Comparison of ENCODE assay signal across 1 cellular context in the genomic region with DNA sequence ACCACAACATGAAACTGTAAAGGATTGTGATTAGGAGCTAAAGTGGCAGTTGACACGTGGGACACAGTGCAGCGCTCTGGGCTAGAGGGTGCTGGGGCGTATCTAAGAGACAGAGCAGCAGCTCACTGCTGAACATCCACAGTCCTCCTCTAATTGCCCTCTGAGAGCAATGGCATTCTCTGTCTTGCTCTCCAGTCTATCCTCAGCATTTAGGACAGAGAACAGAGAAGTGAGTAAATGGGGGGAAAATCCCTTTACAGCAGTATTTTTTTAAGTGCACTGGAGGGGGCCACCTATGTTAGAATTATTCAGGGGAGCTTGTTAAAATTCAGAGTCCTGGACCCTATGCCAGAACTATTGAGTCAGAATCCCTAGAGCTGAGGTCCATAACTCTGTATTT.
TF ChIP-seq lines count a peak whose summit lies in the region.

No MANE protein-coding gene starts in this region.

TF ChIP-seq in GM12878, 131 proteins besides CTCF, POLR2A, EP300 and RAD21 (continued from another document):
- TF ChIP-seq, protein P1, sequence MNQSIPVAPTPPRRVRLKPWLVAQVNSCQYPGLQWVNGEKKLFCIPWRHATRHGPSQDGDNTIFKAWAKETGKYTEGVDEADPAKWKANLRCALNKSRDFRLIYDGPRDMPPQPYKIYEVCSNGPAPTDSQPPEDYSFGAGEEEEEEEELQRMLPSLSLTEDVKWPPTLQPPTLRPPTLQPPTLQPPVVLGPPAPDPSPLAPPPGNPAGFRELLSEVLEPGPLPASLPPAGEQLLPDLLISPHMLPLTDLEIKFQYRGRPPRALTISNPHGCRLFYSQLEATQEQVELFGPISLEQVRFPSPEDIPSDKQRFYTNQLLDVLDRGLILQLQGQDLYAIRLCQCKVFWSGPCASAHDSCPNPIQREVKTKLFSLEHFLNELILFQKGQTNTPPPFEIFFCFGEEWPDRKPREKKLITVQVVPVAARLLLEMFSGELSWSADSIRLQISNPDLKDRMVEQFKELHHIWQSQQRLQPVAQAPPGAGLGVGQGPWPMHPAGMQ (IDR thresholded peaks at IDR 0.05; ENCODE audit: borderline replicate concordance), result no peak
- TF ChIP-seq WRNIP1 (IDR thresholded peaks at IDR 0.05; ENCODE audit: borderline replicate concordance, low read depth, low read length) (0 out of 2 replicates have a peak, but pooled peaks have one; percentile 56), TBL1XR1 (IDR thresholded peaks at IDR 0.05; ENCODE audit: low read depth, low read length) (no peak), IKZF1 (conservative IDR thresholded peaks at IDR 0.05) (0 out of 2 replicates have a peak, but pooled peaks have one; percentile 36), ASH2L (IDR thresholded peaks at IDR 0.05; ENCODE audit: borderline replicate concordance, low read depth) (no peak), RB1 (IDR thresholded peaks at IDR 0.05; ENCODE audit: borderline replicate concordance) (no peak), CEBPB (IDR thresholded peaks at IDR 0.05; ENCODE audit: borderline replicate concordance in 1 of 2, low read depth in 2 of 2, low read length in 2 of 2) (no peak), YY1 (IDR thresholded peaks at IDR 0.05; ENCODE audit: low read depth, low read length) (no peak), STAT3 (IDR thresholded peaks at IDR 0.05; ENCODE audit: low read depth, low read length) (no peak), SIN3A (IDR thresholded peaks at IDR 0.05; ENCODE audit: low read depth, low read length) (no peak), LARP7 (IDR thresholded peaks at IDR 0.05) (no peak), BHLHE40 (IDR thresholded peaks at IDR 0.05; ENCODE audit: borderline replicate concordance in 1 of 2, low read depth in 2 of 2, low read length in 1 of 2) (peak in 1 of 2 experiments; percentile 19; a peak in 1 of 4 replicates), POU2F2 (IDR thresholded peaks at IDR 0.05; ENCODE audit: borderline replicate concordance, low read depth, low read length) (no peak), CBFB (IDR thresholded peaks at IDR 0.05; ENCODE audit: low read depth) (no peak), MTA2 (IDR thresholded peaks at IDR 0.05; ENCODE audit: low read depth) (no peak; the same call in 1 of the 2 replicates), STAT1 (conservative IDR thresholded peaks at IDR 0.05) (no peak), SPI1 (IDR thresholded peaks at IDR 0.05; ENCODE audit: borderline replicate concordance, insufficient read depth, low read depth, low read length) (peak; percentile 82), FOS (IDR thresholded peaks at IDR 0.05; ENCODE audit: borderline replicate concordance, extremely low read depth, insufficient read length) (no peak), MXI1 (IDR thresholded peaks at IDR 0.05; ENCODE audit: low read depth, low read length) (no peak), RFX5 (IDR thresholded peaks at IDR 0.05; ENCODE audit: low read depth, low read length) (no peak), ATF7 (IDR thresholded peaks at IDR 0.05; ENCODE audit: low read depth) (peak; percentile 20; the same call in 1 of the 2 replicates), EZH2 (IDR thresholded peaks at IDR 0.05; ENCODE audit: borderline replicate concordance, control insufficient read depth, low read depth, low read length) (no peak), MEF2B (IDR thresholded peaks at IDR 0.05; ENCODE audit: partially characterized antibody, poor library complexity, severe bottlenecking) (no peak), ZNF384 (IDR thresholded peaks at IDR 0.05; ENCODE audit: borderline replicate concordance, low read depth, low read length) (peak; percentile 68; the same call in 1 of the 2 replicates), FOXM1 (IDR thresholded peaks at IDR 0.05; ENCODE audit: low read depth, low read length) (no peak)
- TF ChIP-seq, protein P2, sequence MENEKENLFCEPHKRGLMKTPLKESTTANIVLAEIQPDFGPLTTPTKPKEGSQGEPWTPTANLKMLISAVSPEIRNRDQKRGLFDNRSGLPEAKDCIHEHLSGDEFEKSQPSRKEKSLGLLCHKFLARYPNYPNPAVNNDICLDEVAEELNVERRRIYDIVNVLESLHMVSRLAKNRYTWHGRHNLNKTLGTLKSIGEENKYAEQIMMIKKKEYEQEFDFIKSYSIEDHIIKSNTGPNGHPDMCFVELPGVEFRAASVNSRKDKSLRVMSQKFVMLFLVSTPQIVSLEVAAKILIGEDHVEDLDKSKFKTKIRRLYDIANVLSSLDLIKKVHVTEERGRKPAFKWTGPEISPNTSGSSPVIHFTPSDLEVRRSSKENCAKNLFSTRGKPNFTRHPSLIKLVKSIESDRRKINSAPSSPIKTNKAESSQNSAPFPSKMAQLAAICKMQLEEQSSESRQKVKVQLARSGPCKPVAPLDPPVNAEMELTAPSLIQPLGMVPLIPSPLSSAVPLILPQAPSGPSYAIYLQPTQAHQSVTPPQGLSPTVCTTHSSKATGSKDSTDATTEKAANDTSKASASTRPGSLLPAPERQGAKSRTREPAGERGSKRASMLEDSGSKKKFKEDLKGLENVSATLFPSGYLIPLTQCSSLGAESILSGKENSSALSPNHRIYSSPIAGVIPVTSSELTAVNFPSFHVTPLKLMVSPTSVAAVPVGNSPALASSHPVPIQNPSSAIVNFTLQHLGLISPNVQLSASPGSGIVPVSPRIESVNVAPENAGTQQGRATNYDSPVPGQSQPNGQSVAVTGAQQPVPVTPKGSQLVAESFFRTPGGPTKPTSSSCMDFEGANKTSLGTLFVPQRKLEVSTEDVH (IDR thresholded peaks at IDR 0.05; ENCODE audit: low read depth, partially characterized antibody), result no peak
- TF ChIP-seq, protein P3, sequence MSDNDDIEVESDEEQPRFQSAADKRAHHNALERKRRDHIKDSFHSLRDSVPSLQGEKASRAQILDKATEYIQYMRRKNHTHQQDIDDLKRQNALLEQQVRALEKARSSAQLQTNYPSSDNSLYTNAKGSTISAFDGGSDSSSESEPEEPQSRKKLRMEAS (IDR thresholded peaks at IDR 0.05; ENCODE audit: low read depth, low read length), result no peak
- TF ChIP-seq, protein P4, sequence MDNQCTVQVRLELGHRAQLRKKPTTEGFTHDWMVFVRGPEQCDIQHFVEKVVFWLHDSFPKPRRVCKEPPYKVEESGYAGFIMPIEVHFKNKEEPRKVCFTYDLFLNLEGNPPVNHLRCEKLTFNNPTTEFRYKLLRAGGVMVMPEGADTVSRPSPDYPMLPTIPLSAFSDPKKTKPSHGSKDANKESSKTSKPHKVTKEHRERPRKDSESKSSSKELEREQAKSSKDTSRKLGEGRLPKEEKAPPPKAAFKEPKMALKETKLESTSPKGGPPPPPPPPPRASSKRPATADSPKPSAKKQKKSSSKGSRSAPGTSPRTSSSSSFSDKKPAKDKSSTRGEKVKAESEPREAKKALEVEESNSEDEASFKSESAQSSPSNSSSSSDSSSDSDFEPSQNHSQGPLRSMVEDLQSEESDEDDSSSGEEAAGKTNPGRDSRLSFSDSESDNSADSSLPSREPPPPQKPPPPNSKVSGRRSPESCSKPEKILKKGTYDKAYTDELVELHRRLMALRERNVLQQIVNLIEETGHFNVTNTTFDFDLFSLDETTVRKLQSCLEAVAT (IDR thresholded peaks at IDR 0.05), result no peak
- TF ChIP-seq, protein P5, sequence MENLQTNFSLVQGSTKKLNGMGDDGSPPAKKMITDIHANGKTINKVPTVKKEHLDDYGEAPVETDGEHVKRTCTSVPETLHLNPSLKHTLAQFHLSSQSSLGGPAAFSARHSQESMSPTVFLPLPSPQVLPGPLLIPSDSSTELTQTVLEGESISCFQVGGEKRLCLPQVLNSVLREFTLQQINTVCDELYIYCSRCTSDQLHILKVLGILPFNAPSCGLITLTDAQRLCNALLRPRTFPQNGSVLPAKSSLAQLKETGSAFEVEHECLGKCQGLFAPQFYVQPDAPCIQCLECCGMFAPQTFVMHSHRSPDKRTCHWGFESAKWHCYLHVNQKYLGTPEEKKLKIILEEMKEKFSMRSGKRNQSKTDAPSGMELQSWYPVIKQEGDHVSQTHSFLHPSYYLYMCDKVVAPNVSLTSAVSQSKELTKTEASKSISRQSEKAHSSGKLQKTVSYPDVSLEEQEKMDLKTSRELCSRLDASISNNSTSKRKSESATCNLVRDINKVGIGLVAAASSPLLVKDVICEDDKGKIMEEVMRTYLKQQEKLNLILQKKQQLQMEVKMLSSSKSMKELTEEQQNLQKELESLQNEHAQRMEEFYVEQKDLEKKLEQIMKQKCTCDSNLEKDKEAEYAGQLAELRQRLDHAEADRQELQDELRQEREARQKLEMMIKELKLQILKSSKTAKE (IDR thresholded peaks at IDR 0.05; ENCODE audit: low read depth, poor library complexity, severe bottlenecking), result no peak
- TF ChIP-seq, protein P6, sequence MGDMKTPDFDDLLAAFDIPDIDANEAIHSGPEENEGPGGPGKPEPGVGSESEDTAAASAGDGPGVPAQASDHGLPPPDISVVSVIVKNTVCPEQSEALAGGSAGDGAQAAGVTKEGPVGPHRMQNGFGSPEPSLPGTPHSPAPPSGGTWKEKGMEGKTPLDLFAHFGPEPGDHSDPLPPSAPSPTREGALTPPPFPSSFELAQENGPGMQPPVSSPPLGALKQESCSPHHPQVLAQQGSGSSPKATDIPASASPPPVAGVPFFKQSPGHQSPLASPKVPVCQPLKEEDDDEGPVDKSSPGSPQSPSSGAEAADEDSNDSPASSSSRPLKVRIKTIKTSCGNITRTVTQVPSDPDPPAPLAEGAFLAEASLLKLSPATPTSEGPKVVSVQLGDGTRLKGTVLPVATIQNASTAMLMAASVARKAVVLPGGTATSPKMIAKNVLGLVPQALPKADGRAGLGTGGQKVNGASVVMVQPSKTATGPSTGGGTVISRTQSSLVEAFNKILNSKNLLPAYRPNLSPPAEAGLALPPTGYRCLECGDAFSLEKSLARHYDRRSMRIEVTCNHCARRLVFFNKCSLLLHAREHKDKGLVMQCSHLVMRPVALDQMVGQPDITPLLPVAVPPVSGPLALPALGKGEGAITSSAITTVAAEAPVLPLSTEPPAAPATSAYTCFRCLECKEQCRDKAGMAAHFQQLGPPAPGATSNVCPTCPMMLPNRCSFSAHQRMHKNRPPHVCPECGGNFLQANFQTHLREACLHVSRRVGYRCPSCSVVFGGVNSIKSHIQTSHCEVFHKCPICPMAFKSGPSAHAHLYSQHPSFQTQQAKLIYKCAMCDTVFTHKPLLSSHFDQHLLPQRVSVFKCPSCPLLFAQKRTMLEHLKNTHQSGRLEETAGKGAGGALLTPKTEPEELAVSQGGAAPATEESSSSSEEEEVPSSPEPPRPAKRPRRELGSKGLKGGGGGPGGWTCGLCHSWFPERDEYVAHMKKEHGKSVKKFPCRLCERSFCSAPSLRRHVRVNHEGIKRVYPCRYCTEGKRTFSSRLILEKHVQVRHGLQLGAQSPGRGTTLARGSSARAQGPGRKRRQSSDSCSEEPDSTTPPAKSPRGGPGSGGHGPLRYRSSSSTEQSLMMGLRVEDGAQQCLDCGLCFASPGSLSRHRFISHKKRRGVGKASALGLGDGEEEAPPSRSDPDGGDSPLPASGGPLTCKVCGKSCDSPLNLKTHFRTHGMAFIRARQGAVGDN (IDR thresholded peaks at IDR 0.05), result no peak
